13 cellular contexts compared by ENCODE assay signal in the genomic region with DNA sequence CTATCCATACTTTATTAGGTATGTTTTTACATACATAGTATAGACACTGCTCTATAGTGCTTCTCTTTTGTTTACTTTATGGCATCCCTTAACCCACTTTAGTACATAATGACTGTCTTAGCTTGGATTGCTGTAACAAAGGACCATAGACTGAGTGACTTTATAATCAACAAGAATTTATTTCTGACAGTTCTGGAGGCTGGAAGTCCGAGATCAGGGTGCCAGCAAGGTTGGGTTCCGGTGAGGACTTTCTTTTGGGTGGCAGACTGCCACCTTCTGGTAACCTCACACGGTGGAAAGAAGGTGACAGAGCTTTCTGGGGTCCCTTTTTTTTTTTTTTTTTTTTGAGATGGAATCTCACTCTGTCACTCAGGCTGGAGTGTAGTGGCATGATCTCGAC. TPM values are rescaled to one million over a fixed set of nuclear protein-coding genes. Genes with fewer than 3 reads are reported as not detected.
DNase-seq lines count a peak whose midpoint lies in the region; TF ChIP-seq lines count a peak whose summit lies in the region.
"Had no signal": no experiment of that assay in that cellular context is flagged by ENCODE, and none has a peak within 500 bp of the region (broad histone marks: within the 10 kb centered on the region; RNA-seq: fewer than 3 reads in every experiment).

No MANE protein-coding gene starts in this region.

- H3K36me3 ChIP-seq in WERI-Rb-1 (no peaks in the 10 kb centered on the region), liver (ENCODE audit: control insufficient read depth in 4 of 4, insufficient read depth in 3 of 4, low read depth in 1 of 4, low read length in 3 of 4) (no peaks in the 10 kb centered on the region)
- H3K36me3 ChIP-seq: cardiac muscle cell, ovary had no signal

- H3K4me1 ChIP-seq in liver (ENCODE audit: control insufficient read depth in 4 of 4, insufficient read depth in 4 of 4, low read length in 3 of 4): peaks cover 0 to 1% (median 0%) of the 10 kb centered on the region in 4 donors
- H3K4me1 ChIP-seq: testis had no signal

- no peaks in the 10 kb centered on the region for H3K27me3 ChIP-seq in WERI-Rb-1 (ENCODE audit: insufficient read depth, low read depth, severe bottlenecking)
- no peaks in the 10 kb centered on the region for H3K27me3 ChIP-seq in liver (ENCODE audit: control insufficient read depth in 4 of 4, insufficient read depth in 4 of 4, low read length in 3 of 4)
- H3K27me3 ChIP-seq: ovary, testis had no signal

- WGBS in liver: 28% methylated on average over 4 of the region's 4 CpGs

- H3K9ac ChIP-seq in liver (ENCODE audit: low read depth in 1 of 2, low read length in 2 of 2): no peak overlapping the region

- TF ChIP-seq CTCF in HFF-Myc (IDR thresholded peaks at IDR 0.05; ENCODE audit: low read depth, low read length, missing control alignments) (peak; percentile 20), WERI-Rb-1 (IDR thresholded peaks at IDR 0.05; ENCODE audit: low read depth, low read length) (peak; percentile 33), liver (IDR thresholded peaks at IDR 0.05; ENCODE audit: low read depth, low read length, missing input control) (no peak)

- in situ Hi-C loops in G401 (cut with HindIII; ENCODE audit: low sequenced_read_pairs): no loop called here

- H3K4me3 ChIP-seq in HFF-Myc (replicated peaks; ENCODE audit: low read depth, low read length): no peak overlapping the region
- H3K4me3 ChIP-seq in WERI-Rb-1 (ENCODE audit: low read depth, low read length): no peak overlapping the region
- H3K4me3 ChIP-seq in liver (ENCODE audit: low read depth in 1 of 3, low read length in 3 of 3): no peak overlapping the region
- H3K4me3 ChIP-seq: cardiac muscle cell, ovary, testis had no signal

- H3K9me3 ChIP-seq in WERI-Rb-1 (ENCODE audit: severe bottlenecking) (no peaks in the 10 kb centered on the region), liver (ENCODE audit: control insufficient read depth in 4 of 4, low read length in 3 of 4) (no peaks in the 10 kb centered on the region)
- H3K9me3 ChIP-seq: ovary, testis had no signal

- peak; percentile 55 for DNase-seq in G401 (ENCODE audit: low spot score)
- DNase-seq in HFF-Myc (ENCODE audit: extremely low read depth, low read depth): no peak
- DNase-seq in WERI-Rb-1: peak; percentile 21
- no peak for DNase-seq in NOMO-1 treated with dmso at 0.1 percent for 144 hours (lab: John Stamatoyannopoulos, UW; ENCODE audit: unreplicated experiment)
- no peak for DNase-seq in NCI-H345 (lab: John Stamatoyannopoulos, UW)
- DNase-seq in mucosa of gallbladder (ENCODE audit: low spot score): no peak
- DNase-seq: DMS79, ovary, testis had no signal

- H3K27ac ChIP-seq in WERI-Rb-1 (no peak overlapping the region), liver (ENCODE audit: low read depth in 1 of 2, low read length in 2 of 2) (no peak overlapping the region)
- H3K27ac ChIP-seq: cardiac muscle cell, ovary, testis, VCaP had no signal

- peak; percentile 40 to 47 for TF ChIP-seq RAD21 in liver (IDR thresholded peaks at IDR 0.05)

TF ChIP-seq in liver, 16 proteins besides CTCF, POLR2A, EP300 and RAD21:
- TF ChIP-seq RXRA (IDR thresholded peaks at IDR 0.05): no peak
- TF ChIP-seq, protein P1, sequence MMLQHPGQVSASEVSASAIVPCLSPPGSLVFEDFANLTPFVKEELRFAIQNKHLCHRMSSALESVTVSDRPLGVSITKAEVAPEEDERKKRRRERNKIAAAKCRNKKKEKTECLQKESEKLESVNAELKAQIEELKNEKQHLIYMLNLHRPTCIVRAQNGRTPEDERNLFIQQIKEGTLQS (IDR thresholded peaks at IDR 0.05): no peak
- no peak for TF ChIP-seq TAF1 (conservative IDR thresholded peaks at IDR 0.05)
- TF ChIP-seq FOXA2 (IDR thresholded peaks at IDR 0.05): no peak
- no peak for TF ChIP-seq NR2F2 (IDR thresholded peaks at IDR 0.05)
- TF ChIP-seq SP1 (IDR thresholded peaks at IDR 0.05): no peak
- no peak for TF ChIP-seq HNF4G (IDR thresholded peaks at IDR 0.05)
- no peak for TF ChIP-seq YY1 (IDR thresholded peaks at IDR 0.05)
- TF ChIP-seq GABPA (IDR thresholded peaks at IDR 0.05 in 1 of 2, conservative IDR thresholded peaks at IDR 0.05 in 1 of 2): no peak
- TF ChIP-seq, protein P2, sequence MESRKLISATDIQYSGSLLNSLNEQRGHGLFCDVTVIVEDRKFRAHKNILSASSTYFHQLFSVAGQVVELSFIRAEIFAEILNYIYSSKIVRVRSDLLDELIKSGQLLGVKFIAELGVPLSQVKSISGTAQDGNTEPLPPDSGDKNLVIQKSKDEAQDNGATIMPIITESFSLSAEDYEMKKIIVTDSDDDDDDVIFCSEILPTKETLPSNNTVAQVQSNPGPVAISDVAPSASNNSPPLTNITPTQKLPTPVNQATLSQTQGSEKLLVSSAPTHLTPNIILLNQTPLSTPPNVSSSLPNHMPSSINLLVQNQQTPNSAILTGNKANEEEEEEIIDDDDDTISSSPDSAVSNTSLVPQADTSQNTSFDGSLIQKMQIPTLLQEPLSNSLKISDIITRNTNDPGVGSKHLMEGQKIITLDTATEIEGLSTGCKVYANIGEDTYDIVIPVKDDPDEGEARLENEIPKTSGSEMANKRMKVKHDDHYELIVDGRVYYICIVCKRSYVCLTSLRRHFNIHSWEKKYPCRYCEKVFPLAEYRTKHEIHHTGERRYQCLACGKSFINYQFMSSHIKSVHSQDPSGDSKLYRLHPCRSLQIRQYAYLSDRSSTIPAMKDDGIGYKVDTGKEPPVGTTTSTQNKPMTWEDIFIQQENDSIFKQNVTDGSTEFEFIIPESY (IDR thresholded peaks at IDR 0.05): no peak
- TF ChIP-seq, protein P3, sequence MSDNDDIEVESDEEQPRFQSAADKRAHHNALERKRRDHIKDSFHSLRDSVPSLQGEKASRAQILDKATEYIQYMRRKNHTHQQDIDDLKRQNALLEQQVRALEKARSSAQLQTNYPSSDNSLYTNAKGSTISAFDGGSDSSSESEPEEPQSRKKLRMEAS (IDR thresholded peaks at IDR 0.05): no peak
- no peak for TF ChIP-seq EGR1 (IDR thresholded peaks at IDR 0.05; ENCODE audit: low read depth in 2 of 2)
- TF ChIP-seq HNF4A (conservative IDR thresholded peaks at IDR 0.05): no peak
- TF ChIP-seq, protein P4, sequence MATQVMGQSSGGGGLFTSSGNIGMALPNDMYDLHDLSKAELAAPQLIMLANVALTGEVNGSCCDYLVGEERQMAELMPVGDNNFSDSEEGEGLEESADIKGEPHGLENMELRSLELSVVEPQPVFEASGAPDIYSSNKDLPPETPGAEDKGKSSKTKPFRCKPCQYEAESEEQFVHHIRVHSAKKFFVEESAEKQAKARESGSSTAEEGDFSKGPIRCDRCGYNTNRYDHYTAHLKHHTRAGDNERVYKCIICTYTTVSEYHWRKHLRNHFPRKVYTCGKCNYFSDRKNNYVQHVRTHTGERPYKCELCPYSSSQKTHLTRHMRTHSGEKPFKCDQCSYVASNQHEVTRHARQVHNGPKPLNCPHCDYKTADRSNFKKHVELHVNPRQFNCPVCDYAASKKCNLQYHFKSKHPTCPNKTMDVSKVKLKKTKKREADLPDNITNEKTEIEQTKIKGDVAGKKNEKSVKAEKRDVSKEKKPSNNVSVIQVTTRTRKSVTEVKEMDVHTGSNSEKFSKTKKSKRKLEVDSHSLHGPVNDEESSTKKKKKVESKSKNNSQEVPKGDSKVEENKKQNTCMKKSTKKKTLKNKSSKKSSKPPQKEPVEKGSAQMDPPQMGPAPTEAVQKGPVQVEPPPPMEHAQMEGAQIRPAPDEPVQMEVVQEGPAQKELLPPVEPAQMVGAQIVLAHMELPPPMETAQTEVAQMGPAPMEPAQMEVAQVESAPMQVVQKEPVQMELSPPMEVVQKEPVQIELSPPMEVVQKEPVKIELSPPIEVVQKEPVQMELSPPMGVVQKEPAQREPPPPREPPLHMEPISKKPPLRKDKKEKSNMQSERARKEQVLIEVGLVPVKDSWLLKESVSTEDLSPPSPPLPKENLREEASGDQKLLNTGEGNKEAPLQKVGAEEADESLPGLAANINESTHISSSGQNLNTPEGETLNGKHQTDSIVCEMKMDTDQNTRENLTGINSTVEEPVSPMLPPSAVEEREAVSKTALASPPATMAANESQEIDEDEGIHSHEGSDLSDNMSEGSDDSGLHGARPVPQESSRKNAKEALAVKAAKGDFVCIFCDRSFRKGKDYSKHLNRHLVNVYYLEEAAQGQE (IDR thresholded peaks at IDR 0.05): no peak
- TF ChIP-seq FOXA1 (IDR thresholded peaks at IDR 0.05): no peak
- no peak for TF ChIP-seq JUND (IDR thresholded peaks at IDR 0.05)
TF ChIP-seq in liver: peak in this region for 0.

RNA-seq across cellular contexts. Expression of a gene that starts 48.6 kb away (rescaled TPM):
- 42.6 and 65.7 TPM in 2 replicates for total RNA-seq in G401 (2014; rRNA removed; shearing (Covaris generic))
- 1 to 10 TPM; 5.7 to 7.2 TPM for total RNA-seq in liver
- 1 to 10 TPM; 2.3 to 2.5 TPM for polyA plus RNA-seq in liver
- 73.4 TPM for total RNA-seq in mucosa of gallbladder
- total RNA-seq: activated T-helper 1 cell treated with anti-CD3 and anti-CD28 coated beads, Interleukin-12 subunit alpha, Interleukin-12 subunit beta, Interleukin-2, Interleukin-4 antibody, amounts not matched to agents 30 ng/mL and 10 ng/mL and 1 ng/mL, durations not matched to agents 14 hours and 24 hours and 36 hours had no signal

Comparison
In these comparisons a context has a peak if more than half of its experiments do, and no peak if none do; other contexts are left out.
1. DNase-seq: peak in G401 (single experiment) and WERI-Rb-1 (single experiment); none in HFF-Myc (single experiment), NOMO-1 treated with dmso at 0.1 percent for 144 hours (single experiment), NCI-H345 (single experiment) and mucosa of gallbladder (single experiment).